Comparison of ENCODE assay signal across 2 cellular contexts in genomic region chr5:154178661-154179060, GRCh38.
TF ChIP-seq lines count a peak whose summit lies in the region.

No MANE protein-coding gene starts in this region.

TF ChIP-seq in liver, 16 proteins besides CTCF, POLR2A, EP300 and RAD21:
- peak; percentile 37 to 47 for TF ChIP-seq RXRA (IDR thresholded peaks at IDR 0.05)
- TF ChIP-seq HNF4A (conservative IDR thresholded peaks at IDR 0.05), result peak; percentile 14 to 24
- no peak for TF ChIP-seq ZBTB33 (IDR thresholded peaks at IDR 0.05)
- TF ChIP-seq NR2F2 (IDR thresholded peaks at IDR 0.05), result peak; percentile 23
- TF ChIP-seq EGR1 (IDR thresholded peaks at IDR 0.05; ENCODE audit: low read depth in 2 of 2), result no peak
- no peak for TF ChIP-seq YY1 (IDR thresholded peaks at IDR 0.05)
- peak in 1 of 2 donors; percentile 62 for TF ChIP-seq JUND (IDR thresholded peaks at IDR 0.05)
- TF ChIP-seq ATF3 (IDR thresholded peaks at IDR 0.05), result no peak
- TF ChIP-seq HNF4G (IDR thresholded peaks at IDR 0.05), result no peak
- no peak for TF ChIP-seq FOXA2 (IDR thresholded peaks at IDR 0.05)
- no peak for TF ChIP-seq TAF1 (conservative IDR thresholded peaks at IDR 0.05)

TF ChIP-seq in HepG2, 621 proteins besides CTCF, POLR2A, EP300 and RAD21:
- TF ChIP-seq ZNF235 (CRISPR knock-in tag; IDR thresholded peaks at IDR 0.05; ENCODE audit: borderline replicate concordance) (no peak), MYPOP (CRISPR knock-in tag; IDR thresholded peaks at IDR 0.05) (no peak), RFXAP (CRISPR knock-in tag; IDR thresholded peaks at IDR 0.05; ENCODE audit: borderline replicate concordance) (no peak), ZHX1 (CRISPR knock-in tag; IDR thresholded peaks at IDR 0.05; ENCODE audit: low read depth) (no peak)
TF ChIP-seq in HepG2: peak in this region for 0.
